In genomic region chr15:99371180-99372103, GRCh38 we compare ENCODE assay signal across 10 cellular contexts.
DNase-seq lines count a peak whose midpoint lies in the region; ATAC-seq lines count a peak whose summit lies in the region.
"Had no signal": no experiment of that assay in that cellular context is flagged by ENCODE, and none has a peak within 500 bp of the region (broad histone marks: within the 10 kb centered on the region; RNA-seq: fewer than 3 reads in every experiment).

No MANE protein-coding gene starts in this region.

- H3K36me3 ChIP-seq in mesenchymal stem cell (ENCODE audit: control insufficient read depth in 1 of 2, insufficient read depth in 2 of 2, low read depth in 1 of 2, low read length in 2 of 2): peaks cover 0 to 23% of the 10 kb centered on the region in 2 experiments
- H3K36me3 ChIP-seq: cardiac muscle cell had no signal

- DNase-seq in NAMALWA (ENCODE audit: low spot score) (peak; percentile 50), mesenchymal stem cell (no peak), HK-2 (ENCODE audit: unreplicated experiment) (no peak), GM19238 (ENCODE audit: insufficient read length, low spot score) (no peak), cerebellum (ENCODE audit: low spot score) (no peak), LoVo (ENCODE audit: low spot score) (no peak)
- DNase-seq: MV-4-11 had no signal

- no peak overlapping the region for H2BK120ac ChIP-seq in mesenchymal stem cell (ENCODE audit: low read depth, low read length)

- no peak overlapping the region for H2BK5ac ChIP-seq in mesenchymal stem cell (ENCODE audit: low read depth, low read length, poor library complexity, severe bottlenecking)

- no peak overlapping the region for H3K4me2 ChIP-seq in mesenchymal stem cell (ENCODE audit: low read length, poor library complexity, severe bottlenecking)

- no peak overlapping the region for H4K8ac ChIP-seq in mesenchymal stem cell (ENCODE audit: low read length)

- H2BK12ac ChIP-seq in mesenchymal stem cell (ENCODE audit: low read length in 2 of 2): no peak overlapping the region

- H4K91ac ChIP-seq in mesenchymal stem cell (ENCODE audit: low read length): no peak overlapping the region

- H3K4me3 ChIP-seq in mesenchymal stem cell (ENCODE audit: insufficient read depth in 1 of 2, low read depth in 1 of 2, low read length in 2 of 2): no peak overlapping the region
- H3K4me3 ChIP-seq: cardiac muscle cell had no signal

- no peak overlapping the region for H3K18ac ChIP-seq in mesenchymal stem cell (ENCODE audit: low read depth in 1 of 2, low read length in 2 of 2)

- ATAC-seq in GM18519 (IDR thresholded peaks at IDR 0.05; ENCODE audit: low FRiP score, unreplicated experiment) (peak; percentile 74), GM21786 (IDR thresholded peaks at IDR 0.05; ENCODE audit: unreplicated experiment) (peak; percentile 91)

- no peaks in the 10 kb centered on the region for H3K27me3 ChIP-seq in mesenchymal stem cell (ENCODE audit: control insufficient read depth in 1 of 2, insufficient read depth in 1 of 2, low read length in 2 of 2)
- H3K27me3 ChIP-seq: cardiac muscle cell had no signal

- no peaks in the 10 kb centered on the region for H3K79me1 ChIP-seq in mesenchymal stem cell (replicated peaks; ENCODE audit: low read length, poor library complexity, severe bottlenecking)

- no peak overlapping the region for H3K27ac ChIP-seq in mesenchymal stem cell (ENCODE audit: low read length, poor library complexity, severe bottlenecking)
- H3K27ac ChIP-seq: cardiac muscle cell had no signal

- 87% methylated on average over 3 of the region's 4 CpGs for WGBS in mesenchymal stem cell

- no peak overlapping the region for H2AFZ ChIP-seq in mesenchymal stem cell (ENCODE audit: low read depth, low read length)

- peak overlapping the region; percentile 40 for H3K9ac ChIP-seq in mesenchymal stem cell (ENCODE audit: low read length)

- H3K4me1 ChIP-seq in mesenchymal stem cell (ENCODE audit: control insufficient read depth, insufficient read depth, low read depth, low read length): no peaks in the 10 kb centered on the region

- H3K9me3 ChIP-seq in mesenchymal stem cell (ENCODE audit: control insufficient read depth, low read length): peaks cover 26% of the 10 kb centered on the region

- H3K23ac ChIP-seq in mesenchymal stem cell (ENCODE audit: low read length in 2 of 2): no peak overlapping the region

- H3K14ac ChIP-seq in mesenchymal stem cell (ENCODE audit: low read length in 2 of 2): no peak overlapping the region

- H2BK15ac ChIP-seq in mesenchymal stem cell (ENCODE audit: low read depth, poor library complexity, severe bottlenecking): no peak overlapping the region

- H3K4ac ChIP-seq in mesenchymal stem cell (ENCODE audit: low read depth in 1 of 2, low read length in 2 of 2): no peak overlapping the region

- H2AK5ac ChIP-seq in mesenchymal stem cell (ENCODE audit: low read length, severe bottlenecking): no peak overlapping the region
